14 cellular contexts compared by ENCODE assay signal in the genomic region with DNA sequence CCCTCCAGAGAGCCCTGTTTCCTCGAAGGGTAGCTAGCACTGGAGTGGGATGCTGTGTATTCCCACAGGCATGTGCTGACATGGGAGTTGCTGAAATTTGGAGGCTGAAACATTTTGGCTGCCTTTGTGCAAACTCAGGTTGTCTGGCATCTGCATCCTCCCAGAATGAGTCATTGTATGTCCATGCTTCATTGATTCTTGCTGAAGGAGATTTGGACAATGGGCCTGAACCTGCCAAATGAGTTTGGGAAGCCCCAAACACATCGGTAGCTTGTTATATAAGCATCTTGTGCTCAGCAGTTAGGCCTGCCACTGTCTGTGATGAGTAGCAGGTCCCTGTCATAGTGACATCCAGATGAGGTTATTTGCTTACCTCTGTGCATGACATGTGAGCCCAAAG.
A peak's percentile ranks its signal among the peaks of the same experiment; 100 is the strongest.
DNase-seq lines count a peak whose midpoint lies in the region; ATAC-seq, FAIRE-seq and TF ChIP-seq lines count a peak whose summit lies in the region.
"Had no signal": no experiment of that assay in that cellular context is flagged by ENCODE, and none has a peak within 500 bp of the region (broad histone marks: within the 10 kb centered on the region; RNA-seq: fewer than 3 reads in every experiment).

No MANE protein-coding gene starts in this region.

- TF ChIP-seq RAD21 in K562 (CRISPR knock-in tag; conservative IDR thresholded peaks at IDR 0.05 in 1 of 2, IDR thresholded peaks at IDR 0.05 in 1 of 2) = no peak

- H3K9me3 ChIP-seq in K562 (replicated peaks; ENCODE audit: control insufficient read depth, insufficient read depth, low read depth, low read length) (no peaks in the 10 kb centered on the region; the same call in 1 of the 2 replicates), ascending aorta (no peaks in the 10 kb centered on the region)
- no peaks in the 10 kb centered on the region for H3K9me3 ChIP-seq in naive thymus-derived CD4-positive, alpha-beta T cell (ENCODE audit: control insufficient read depth in 2 of 3, low read length in 3 of 3)
- H3K9me3 ChIP-seq: Caco-2 had no signal

- TF ChIP-seq CTCF in K562 (IDR thresholded peaks at IDR 0.05 in 2 of 3, conservative IDR thresholded peaks at IDR 0.05 in 1 of 3; ENCODE audit: insufficient read depth in 2 of 3, low read depth in 1 of 3, low read length in 3 of 3) (no peak), ascending aorta (IDR thresholded peaks at IDR 0.05) (no peak)

- DNase-seq in G401 (ENCODE audit: low spot score) = peak; percentile 14
- no peak for DNase-seq in K562 (ENCODE audit: extremely low read depth in 1 of 4, low spot score in 3 of 4)
- peak; percentile 25 for DNase-seq in renal cortical epithelial cell (ENCODE audit: low read depth)
- no peak for DNase-seq in naive thymus-derived CD4-positive, alpha-beta T cell
- DNase-seq in H54 (ENCODE audit: insufficient read length, low spot score) = no peak
- DNase-seq in ascending aorta (ENCODE audit: low spot score in 2 of 2) = no peak
- DNase-seq: Caco-2, DMS153, Kasumi-1, MM.1S, NCI-H1092 treated with DMSO at 0.1 percent for 48 hours had no signal

- peaks cover 0 to 2% (median 0%) of the 10 kb centered on the region in 11 donors for H3K9me3 Mint-ChIP-seq in naive thymus-derived CD4-positive, alpha-beta T cell

- H3K27me3 ChIP-seq in K562 (ENCODE audit: control insufficient read depth in 2 of 2, insufficient read depth in 2 of 2, low read length in 2 of 2) (no peaks in the 10 kb centered on the region), ascending aorta (no peaks in the 10 kb centered on the region)
- H3K27me3 ChIP-seq in naive thymus-derived CD4-positive, alpha-beta T cell (ENCODE audit: control insufficient read depth in 2 of 2, insufficient read depth in 2 of 2, low read length in 2 of 2) = no peaks in the 10 kb centered on the region

- in situ Hi-C loops in G401 (cut with HindIII; ENCODE audit: low sequenced_read_pairs) (no loop called here), K562 (cut with MboI) (no loop called here)

- H3K4me3 ChIP-seq in K562 (no peak overlapping the region), ascending aorta (no peak overlapping the region)
- H3K4me3 ChIP-seq in naive thymus-derived CD4-positive, alpha-beta T cell (ENCODE audit: low read length) = no peak overlapping the region

- H2AFZ ChIP-seq in K562 (ENCODE audit: low read depth, low read length) = no peak overlapping the region

- POLR2A ChIA-PET in K562 (lab: Yijun Ruan, JAX) = no interaction called here
- POLR2A ChIA-PET in naive thymus-derived CD4-positive, alpha-beta T cell (lab: Charles Lee) = no interaction called here

- H3K27me3 Mint-ChIP-seq in naive thymus-derived CD4-positive, alpha-beta T cell = peaks cover 0 to 13% (median 8%) of the 10 kb centered on the region in 5 donors

- no TSS peak for BruUV-seq in K562 (replicated peaks; lab: Mats Ljungman, UMichigan)

- TF ChIP-seq POLR2A in K562 (conservative IDR thresholded peaks at IDR 0.05) (no peak), H54 (IDR thresholded peaks at IDR 0.05; ENCODE audit: low read depth, low read length) (no peak)

- H3K4me1 Mint-ChIP-seq in naive thymus-derived CD4-positive, alpha-beta T cell = peaks cover 0 to 1% (median 0%) of the 10 kb centered on the region in 7 donors

- H3K4me1 ChIP-seq in K562 (replicated peaks in 1 of 2; ENCODE audit: control insufficient read depth in 2 of 2, insufficient read depth in 2 of 2, low read length in 2 of 2) = no peaks in the 10 kb centered on the region
- H3K4me1 ChIP-seq in naive thymus-derived CD4-positive, alpha-beta T cell (ENCODE audit: control insufficient read depth in 2 of 2, insufficient read depth in 2 of 2, low read length in 2 of 2) = no peaks in the 10 kb centered on the region
- H3K4me1 ChIP-seq in ascending aorta = no peaks in the 10 kb centered on the region
- H3K4me1 ChIP-seq: Caco-2 had no signal

- H3K36me3 ChIP-seq in K562 (ENCODE audit: control insufficient read depth, insufficient read depth, low read length) (no peaks in the 10 kb centered on the region), ascending aorta (no peaks in the 10 kb centered on the region)
- no peaks in the 10 kb centered on the region for H3K36me3 ChIP-seq in naive thymus-derived CD4-positive, alpha-beta T cell (ENCODE audit: control insufficient read depth in 2 of 3, insufficient read depth in 3 of 3, low read length in 3 of 3)

- ATAC-seq in GM19351 (IDR thresholded peaks at IDR 0.05; ENCODE audit: unreplicated experiment) (peak; percentile 41), K562 (no peak)
- no peak for ATAC-seq in naive thymus-derived CD4-positive, alpha-beta T cell

- no peak overlapping the region for H3K9ac ChIP-seq in K562 (ENCODE audit: insufficient read depth in 1 of 2, low read depth in 2 of 2, low read length in 2 of 2)

- no peak overlapping the region for H3K4me3 Mint-ChIP-seq in naive thymus-derived CD4-positive, alpha-beta T cell

- H3K27ac Mint-ChIP-seq in naive thymus-derived CD4-positive, alpha-beta T cell = no peak overlapping the region

- H3K27ac ChIP-seq in K562 (ENCODE audit: extremely low read depth, low read depth, low read length) = no peak overlapping the region
- no peak overlapping the region for H3K27ac ChIP-seq in naive thymus-derived CD4-positive, alpha-beta T cell (ENCODE audit: low read depth, low read length)
- H3K27ac ChIP-seq in ascending aorta = no peak overlapping the region
- H3K27ac ChIP-seq: C4-2B had no signal

- no peaks in the 10 kb centered on the region for H4K20me1 ChIP-seq in K562 (replicated peaks; ENCODE audit: control insufficient read depth, insufficient read depth, low read length)

- H3K36me3 Mint-ChIP-seq in naive thymus-derived CD4-positive, alpha-beta T cell = no peaks in the 10 kb centered on the region

- no peak overlapping the region for H3K4me2 ChIP-seq in K562 (ENCODE audit: insufficient read depth, low read length)

- no peak for TF ChIP-seq EP300 in K562 (IDR thresholded peaks at IDR 0.05; ENCODE audit: low read length)

- intact Hi-C loops in K562 (cut with micrococcal nuclease) = no loop called here
- intact Hi-C loops in naive thymus-derived CD4-positive, alpha-beta T cell (cut with micrococcal nuclease) = no loop called here
- intact Hi-C loops in ascending aorta (cut with DNase I) = no loop called here

- CTCF ChIA-PET in K562 (lab: Yijun Ruan, JAX; ENCODE audit: low intra/inter-chr PET ratio) = no interaction called here
- CTCF ChIA-PET in naive thymus-derived CD4-positive, alpha-beta T cell (lab: Charles Lee) = interaction anchor here (0.6 kb wide), 1 partner anchor 167 kb away, joined by 4 read pairs; no protein-coding TSS in a partner anchor

- H3K9me1 ChIP-seq in K562 (ENCODE audit: control insufficient read depth, insufficient read depth, low read length) = no peaks in the 10 kb centered on the region

- 0% methylated on average over 2 of the region's 2 CpGs for WGBS in K562 (ENCODE audit: insufficient coverage, low coverage, missing lambda C conversion rate)

- peak; percentile 23 for FAIRE-seq in K562 (lab: Jason Lieb, UNC)
- FAIRE-seq in H54 (lab: Jason Lieb, UNC) = no peak
- FAIRE-seq: H1 had no signal

- no peaks in the 10 kb centered on the region for H3K79me2 ChIP-seq in K562 (ENCODE audit: control insufficient read depth, insufficient read depth, low read length)

TF ChIP-seq in K562, 482 proteins besides CTCF, POLR2A, EP300 and RAD21:
- no peak for TF ChIP-seq PHF20 (IDR thresholded peaks at IDR 0.05; ENCODE audit: partially characterized antibody)
- TF ChIP-seq ZNF165 (CRISPR knock-in tag; IDR thresholded peaks at IDR 0.05; ENCODE audit: borderline replicate concordance) = no peak
- no peak for TF ChIP-seq CBX2 (IDR thresholded peaks at IDR 0.05; ENCODE audit: insufficient read depth, low read length, poor library complexity, severe bottlenecking)
- TF ChIP-seq, protein P1, sequence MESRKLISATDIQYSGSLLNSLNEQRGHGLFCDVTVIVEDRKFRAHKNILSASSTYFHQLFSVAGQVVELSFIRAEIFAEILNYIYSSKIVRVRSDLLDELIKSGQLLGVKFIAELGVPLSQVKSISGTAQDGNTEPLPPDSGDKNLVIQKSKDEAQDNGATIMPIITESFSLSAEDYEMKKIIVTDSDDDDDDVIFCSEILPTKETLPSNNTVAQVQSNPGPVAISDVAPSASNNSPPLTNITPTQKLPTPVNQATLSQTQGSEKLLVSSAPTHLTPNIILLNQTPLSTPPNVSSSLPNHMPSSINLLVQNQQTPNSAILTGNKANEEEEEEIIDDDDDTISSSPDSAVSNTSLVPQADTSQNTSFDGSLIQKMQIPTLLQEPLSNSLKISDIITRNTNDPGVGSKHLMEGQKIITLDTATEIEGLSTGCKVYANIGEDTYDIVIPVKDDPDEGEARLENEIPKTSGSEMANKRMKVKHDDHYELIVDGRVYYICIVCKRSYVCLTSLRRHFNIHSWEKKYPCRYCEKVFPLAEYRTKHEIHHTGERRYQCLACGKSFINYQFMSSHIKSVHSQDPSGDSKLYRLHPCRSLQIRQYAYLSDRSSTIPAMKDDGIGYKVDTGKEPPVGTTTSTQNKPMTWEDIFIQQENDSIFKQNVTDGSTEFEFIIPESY (CRISPR knock-in tag; IDR thresholded peaks at IDR 0.05) = no peak
- no peak for TF ChIP-seq ZNF764 (CRISPR knock-in tag; IDR thresholded peaks at IDR 0.05; ENCODE audit: low read depth)
- no peak for TF ChIP-seq ZNF785 (CRISPR knock-in tag; IDR thresholded peaks at IDR 0.05)
- TF ChIP-seq NR3C1 (CRISPR knock-in tag; IDR thresholded peaks at IDR 0.05) = no peak
- TF ChIP-seq MIER1 (IDR thresholded peaks at IDR 0.05; ENCODE audit: low read depth) = no peak
- no peak for TF ChIP-seq GATAD2A (IDR thresholded peaks at IDR 0.05)
- TF ChIP-seq HDAC6 (IDR thresholded peaks at IDR 0.05; ENCODE audit: low read depth, low read length) = no peak
- TF ChIP-seq, protein P2, sequence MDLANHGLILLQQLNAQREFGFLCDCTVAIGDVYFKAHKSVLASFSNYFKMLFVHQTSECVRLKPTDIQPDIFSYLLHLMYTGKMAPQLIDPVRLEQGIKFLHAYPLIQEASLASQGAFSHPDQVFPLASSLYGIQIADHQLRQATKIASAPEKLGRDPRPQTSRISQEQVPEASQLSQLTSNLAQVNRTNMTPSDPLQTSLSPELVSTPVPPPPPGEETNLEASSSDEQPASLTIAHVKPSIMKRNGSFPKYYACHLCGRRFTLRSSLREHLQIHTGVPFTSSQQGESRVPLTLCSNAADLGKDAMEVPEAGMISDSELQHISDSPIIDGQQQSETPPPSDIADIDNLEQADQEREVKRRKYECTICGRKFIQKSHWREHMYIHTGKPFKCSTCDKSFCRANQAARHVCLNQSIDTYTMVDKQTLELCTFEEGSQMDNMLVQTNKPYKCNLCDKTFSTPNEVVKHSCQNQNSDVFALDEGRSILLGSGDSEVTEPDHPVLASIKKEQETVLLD (IDR thresholded peaks at IDR 0.05) = no peak
- TF ChIP-seq ZBTB7A (IDR thresholded peaks at IDR 0.05; ENCODE audit: borderline replicate concordance, control insufficient read depth, low read depth, low read length) = no peak
- TF ChIP-seq ZBTB17 (CRISPR knock-in tag; IDR thresholded peaks at IDR 0.05) = no peak
TF ChIP-seq in K562: peak in this region for 0.

Comparison
In these comparisons a context has a peak if more than half of its experiments do, and no peak if none do; other contexts are left out.
1. DNase-seq: peak in G401 (single experiment) and renal cortical epithelial cell (single experiment); none in K562 (0 of 4), naive thymus-derived CD4-positive, alpha-beta T cell (0 of 9), H54 (single experiment) and ascending aorta (0 of 2).